ENCODE assay signal across 3 cellular contexts in genomic region chr5:91408710-91409109, GRCh38.
TF ChIP-seq lines count a peak whose summit lies in the region.

No MANE protein-coding gene starts in this region.

TF ChIP-seq in A549, 52 proteins besides CTCF, POLR2A, EP300 and RAD21:
- TF ChIP-seq RFX5 (IDR thresholded peaks at IDR 0.05) (no peak), CEBPB (IDR thresholded peaks at IDR 0.05) (peak; percentile 38 to 64; a peak in 2 of 4 replicates), TFCP2L1 (CRISPR knock-in tag; IDR thresholded peaks at IDR 0.05) (no peak), HES2 (IDR thresholded peaks at IDR 0.05) (0 out of 2 replicates have a peak, but pooled peaks have one; percentile 15), HOXB5 (CRISPR knock-in tag; IDR thresholded peaks at IDR 0.05) (no peak), EHMT2 (IDR thresholded peaks at IDR 0.05; ENCODE audit: low read depth) (no peak), HOXA7 (CRISPR knock-in tag; IDR thresholded peaks at IDR 0.05) (no peak), E2F6 (IDR thresholded peaks at IDR 0.05; ENCODE audit: borderline replicate concordance, low read depth) (no peak), CBX2 (IDR thresholded peaks at IDR 0.05; ENCODE audit: borderline replicate concordance, low read depth) (no peak), CHD2 (IDR thresholded peaks at IDR 0.05; ENCODE audit: low read length, partially characterized antibody) (no peak), SREBF2 (IDR thresholded peaks at IDR 0.05) (no peak)

TF ChIP-seq in IMR-90, 13 proteins besides CTCF, POLR2A, EP300 and RAD21:
- peak; percentile 86 for TF ChIP-seq CEBPB (IDR thresholded peaks at IDR 0.05; ENCODE audit: low read depth, low read length)
- no peak for TF ChIP-seq CHD1 (IDR thresholded peaks at IDR 0.05; ENCODE audit: low read depth, low read length)

TF ChIP-seq in K562, 482 proteins besides CTCF, POLR2A, EP300 and RAD21:
- TF ChIP-seq YY1 (IDR thresholded peaks at IDR 0.05; ENCODE audit: borderline replicate concordance in 1 of 3, control insufficient read depth in 1 of 3, extremely low read depth in 1 of 3, insufficient read depth in 3 of 3, insufficient read length in 1 of 3, insufficient replicate concordance in 2 of 3, low read depth in 1 of 3, low read length in 2 of 3): no peak
- TF ChIP-seq CEBPB (tag; IDR thresholded peaks at IDR 0.05): peak; percentile 40; the same call in 1 of the 2 replicates
- TF ChIP-seq CEBPG (CRISPR knock-in tag; IDR thresholded peaks at IDR 0.05): no peak
- peak in 1 of 2 experiments; percentile 42; a peak in 1 of 4 replicates for TF ChIP-seq CEBPG (tag; conservative IDR thresholded peaks at IDR 0.05 in 1 of 2, IDR thresholded peaks at IDR 0.05 in 1 of 2)
- no peak for TF ChIP-seq TEAD2 (tag; IDR thresholded peaks at IDR 0.05)
